25 cellular contexts compared by ENCODE assay signal in genomic region chr2:73528688-73529087, GRCh38.
DNase-seq lines count a peak whose midpoint lies in the region; ATAC-seq, FAIRE-seq and TF ChIP-seq lines count a peak whose summit lies in the region.
"Had no signal": no experiment of that assay in that cellular context is flagged by ENCODE, and none has a peak within 500 bp of the region (broad histone marks: within the 10 kb centered on the region; RNA-seq: fewer than 3 reads in every experiment).

No MANE protein-coding gene starts in this region.

- CTCF ChIA-PET in HEK293 (lab: Yijun Ruan, JAX) (no interaction called here), K562 (lab: Yijun Ruan, JAX; ENCODE audit: low intra/inter-chr PET ratio) (no interaction called here)

- H3K79me2 ChIP-seq in K562 (ENCODE audit: control insufficient read depth, insufficient read depth, low read length) (no peaks in the 10 kb centered on the region), osteoblast (ENCODE audit: insufficient read depth, low read length) (no peaks in the 10 kb centered on the region)

- H3K36me3 Mint-ChIP-seq in stimulated activated naive B cell treated with anti-CD40 and anti-IgM and Interleukin-4, amounts not matched to agents 10 μg/mL and 1 μg/mL and 100 μg/mL, for 72 hours = peaks cover 84 to 94% of the 10 kb centered on the region in 2 donors

- DNase-seq in K562 (ENCODE audit: extremely low read depth in 1 of 4, low spot score in 3 of 4) = no peak
- DNase-seq in stimulated activated naive B cell treated with anti-CD40 and anti-IgM and Interleukin-4, amounts not matched to agents 10 μg/mL and 1 μg/mL and 100 μg/mL, for 72 hours = no peak
- DNase-seq in osteoblast (ENCODE audit: insufficient read length, low spot score, missing footprints) = no peak
- DNase-seq: 8988T; ACHN; BE2C; C1 segment of cervical spinal cord; CD4-positive, alpha-beta memory T cell; CD4-positive, CD25-positive, alpha-beta regulatory T cell; CD8-positive, alpha-beta memory T cell; COR-L47; DMS 273 treated with DMSO at 0.1 percent for 48 hours; DMS153; DMS53; DMS79; DND-41; EL; GDM1 had no signal

- peaks cover 37 to 45% of the 10 kb centered on the region in 2 donors for H3K9me3 Mint-ChIP-seq in stimulated activated naive B cell treated with anti-CD40 and anti-IgM and Interleukin-4, amounts not matched to agents 10 μg/mL and 1 μg/mL and 100 μg/mL, for 72 hours

- no peak overlapping the region for H3K4me3 Mint-ChIP-seq in stimulated activated naive B cell treated with anti-CD40 and anti-IgM and Interleukin-4, amounts not matched to agents 10 μg/mL and 1 μg/mL and 100 μg/mL, for 72 hours
- H3K4me3 Mint-ChIP-seq: CD14-positive monocyte; CD4-positive, alpha-beta memory T cell; CD8-positive, alpha-beta memory T cell had no signal

- TF ChIP-seq POLR2A in K562 (conservative IDR thresholded peaks at IDR 0.05) = no peak

- ATAC-seq in K562 = no peak
- no peak for ATAC-seq in stimulated activated naive B cell treated with anti-CD40 and anti-IgM and Interleukin-4, amounts not matched to agents 10 μg/mL and 1 μg/mL and 100 μg/mL, for 72 hours (replicated peaks)
- no peak for ATAC-seq in HG03095 (IDR thresholded peaks at IDR 0.05; ENCODE audit: unreplicated experiment)

- no peak overlapping the region for H3K4me3 ChIP-seq in HEK293 (ENCODE audit: low read depth, low read length)
- no peak overlapping the region for H3K4me3 ChIP-seq in K562
- no peak overlapping the region for H3K4me3 ChIP-seq in osteoblast (ENCODE audit: insufficient read depth, low read length)
- H3K4me3 ChIP-seq: BLaER1 had no signal

- in situ Hi-C loops in K562 (cut with MboI) = no loop called here

- no CpG with 5 or more reads among the region's 1 CpG for WGBS in K562 (ENCODE audit: insufficient coverage, low coverage, missing lambda C conversion rate)

- POLR2A ChIA-PET in HEK293 (lab: Yijun Ruan, JAX) = no interaction called here
- POLR2A ChIA-PET in K562 (lab: Yijun Ruan, JAX) = no interaction called here

- H3K27me3 ChIP-seq in K562 (ENCODE audit: control insufficient read depth in 2 of 2, insufficient read depth in 2 of 2, low read length in 2 of 2) = no peaks in the 10 kb centered on the region
- no peaks in the 10 kb centered on the region for H3K27me3 ChIP-seq in osteoblast (ENCODE audit: insufficient read depth, low read length)
- H3K27me3 ChIP-seq: BE2C, BLaER1 had no signal

- no peaks in the 10 kb centered on the region for H3K9me1 ChIP-seq in K562 (ENCODE audit: control insufficient read depth, insufficient read depth, low read length)

- H3K4me1 ChIP-seq in HEK293 (ENCODE audit: control insufficient read depth, insufficient read depth, low read length) = no peaks in the 10 kb centered on the region
- H3K4me1 ChIP-seq in K562 (replicated peaks in 1 of 2; ENCODE audit: control insufficient read depth in 2 of 2, insufficient read depth in 2 of 2, low read length in 2 of 2) = no peaks in the 10 kb centered on the region
- no peaks in the 10 kb centered on the region for H3K4me1 ChIP-seq in osteoblast (ENCODE audit: insufficient read depth, low read length)
- H3K4me1 ChIP-seq: BE2C, BLaER1 had no signal

- no peak overlapping the region for H3K9ac ChIP-seq in K562 (ENCODE audit: insufficient read depth in 1 of 2, low read depth in 2 of 2, low read length in 2 of 2)
- H3K9ac ChIP-seq: BLaER1 had no signal

- H3K4me1 Mint-ChIP-seq in stimulated activated naive B cell treated with anti-CD40 and anti-IgM and Interleukin-4, amounts not matched to agents 10 μg/mL and 1 μg/mL and 100 μg/mL, for 72 hours = peaks cover 0 to 1% of the 10 kb centered on the region in 2 donors
- H3K4me1 Mint-ChIP-seq: CD14-positive monocyte; CD4-positive, alpha-beta memory T cell; CD8-positive, alpha-beta memory T cell had no signal

- intact Hi-C loops in K562 (cut with micrococcal nuclease) = no loop called here

- H2AFZ ChIP-seq in K562 (ENCODE audit: low read depth, low read length) = no peak overlapping the region
- no peak overlapping the region for H2AFZ ChIP-seq in osteoblast (ENCODE audit: low read length)

- H3K4me2 ChIP-seq in K562 (ENCODE audit: insufficient read depth, low read length) (no peak overlapping the region), osteoblast (ENCODE audit: insufficient read depth, low read length) (no peak overlapping the region)
- H3K4me2 ChIP-seq: BLaER1 had no signal

- H3K27me3 Mint-ChIP-seq in stimulated activated naive B cell treated with anti-CD40 and anti-IgM and Interleukin-4, amounts not matched to agents 10 μg/mL and 1 μg/mL and 100 μg/mL, for 72 hours = no peaks in the 10 kb centered on the region
- H3K27me3 Mint-ChIP-seq: CD4-positive, alpha-beta memory T cell; CD4-positive, CD25-positive, alpha-beta regulatory T cell; CD8-positive, alpha-beta memory T cell had no signal

- no TSS peak for BruUV-seq in K562 (replicated peaks; lab: Mats Ljungman, UMichigan)

- TF ChIP-seq CTCF in HEK293 (tag by site-specific recombination; IDR thresholded peaks at IDR 0.05) (no peak), K562 (IDR thresholded peaks at IDR 0.05 in 2 of 3, conservative IDR thresholded peaks at IDR 0.05 in 1 of 3; ENCODE audit: insufficient read depth in 2 of 3, low read depth in 1 of 3, low read length in 3 of 3) (no peak), osteoblast (IDR thresholded peaks at IDR 0.05; ENCODE audit: extremely low read depth, low read depth, low read length) (no peak)

- H4K20me1 ChIP-seq in K562 (replicated peaks; ENCODE audit: control insufficient read depth, insufficient read depth, low read length) (no peaks in the 10 kb centered on the region), osteoblast (ENCODE audit: insufficient read depth, low read length) (no peaks in the 10 kb centered on the region)
- H4K20me1 ChIP-seq: BLaER1 had no signal

- H3K36me3 ChIP-seq in HEK293 (ENCODE audit: control insufficient read depth in 2 of 2, insufficient read depth in 1 of 2, low read length in 2 of 2) (peaks cover 0 to 24% of the 10 kb centered on the region in 2 experiments; a peak in 2 of 3 replicates), K562 (ENCODE audit: control insufficient read depth, insufficient read depth, low read length) (no peaks in the 10 kb centered on the region; the same call in 2 of the 3 replicates), osteoblast (ENCODE audit: insufficient read depth, low read length) (peaks cover 4% of the 10 kb centered on the region)
- H3K36me3 ChIP-seq: BE2C had no signal

- no peak for TF ChIP-seq RAD21 in K562 (CRISPR knock-in tag; conservative IDR thresholded peaks at IDR 0.05 in 1 of 2, IDR thresholded peaks at IDR 0.05 in 1 of 2)

- TF ChIP-seq EP300 in K562 (IDR thresholded peaks at IDR 0.05; ENCODE audit: low read length) = no peak

- H3K27ac ChIP-seq in HEK293 (ENCODE audit: extremely low read depth, low read depth, low read length) = no peak overlapping the region
- H3K27ac ChIP-seq in K562 (ENCODE audit: extremely low read depth, low read depth, low read length) = no peak overlapping the region
- H3K27ac ChIP-seq in osteoblast (ENCODE audit: low read depth, low read length) = no peak overlapping the region
- H3K27ac ChIP-seq: BLaER1 had no signal

- no peak for FAIRE-seq in K562 (lab: Jason Lieb, UNC)
- FAIRE-seq: A204.1, GM12891, GM19239 had no signal

- H3K9me3 ChIP-seq in HEK293 (ENCODE audit: control insufficient read depth, insufficient read depth, low read depth, low read length) (no peaks in the 10 kb centered on the region), K562 (replicated peaks; ENCODE audit: control insufficient read depth, insufficient read depth, low read depth, low read length) (peaks cover 2% of the 10 kb centered on the region), osteoblast (ENCODE audit: low read depth, low read length) (no peaks in the 10 kb centered on the region)
- H3K9me3 ChIP-seq: BE2C had no signal

- peak overlapping the region; percentile 14 for H3K27ac Mint-ChIP-seq in stimulated activated naive B cell treated with anti-CD40 and anti-IgM and Interleukin-4, amounts not matched to agents 10 μg/mL and 1 μg/mL and 100 μg/mL, for 72 hours
- H3K27ac Mint-ChIP-seq: CD14-positive monocyte; CD4-positive, alpha-beta memory T cell; CD4-positive, CD25-positive, alpha-beta regulatory T cell had no signal

TF ChIP-seq in HEK293, 187 proteins besides CTCF, POLR2A, EP300 and RAD21:
- TF ChIP-seq KLF10 (tag by site-specific recombination; IDR thresholded peaks at IDR 0.05) = no peak
- 0 out of 2 replicates have a peak, but pooled peaks have one; percentile 27 for TF ChIP-seq KLF16 (tag by site-specific recombination; IDR thresholded peaks at IDR 0.05)

TF ChIP-seq in K562, 482 proteins besides CTCF, POLR2A, EP300 and RAD21 (continues in another document):
- no peak for TF ChIP-seq BCL6 (CRISPR knock-in tag; IDR thresholded peaks at IDR 0.05)
- TF ChIP-seq HLTF (IDR thresholded peaks at IDR 0.05) = 0 out of 2 replicates have a peak, but pooled peaks have one; percentile 33

Comparison
In these comparisons a context has a peak if more than half of its experiments do, and no peak if none do; other contexts are left out.
1. Of the 44 proteins assayed by ChIP-seq in both K562 and HEK293: peak only in K562: none; only in HEK293: KLF16; in both: none; in neither: 43.